Comparison of ENCODE assay signal across 8 cellular contexts in genomic region chr1:183281553-183282091, GRCh38.
A peak's percentile ranks its signal among the peaks of the same experiment; 100 is the strongest.
DNase-seq lines count a peak whose midpoint lies in the region; ATAC-seq and TF ChIP-seq lines count a peak whose summit lies in the region.

No MANE protein-coding gene starts in this region.

- peak; percentile 41 to 64 (median 48) for DNase-seq in CD4-positive, alpha-beta memory T cell
- DNase-seq in M059J (ENCODE audit: low read depth) (peak; percentile 94), SHP77 (lab: John Stamatoyannopoulos, UW) (peak; percentile 75 to 82), omental fat pad (ENCODE audit: low spot score) (peak; percentile 88), superior temporal gyrus (ENCODE audit: extremely low spot score) (peak; percentile 97)
- peak; percentile 87 for DNase-seq in activated effector memory CD4-positive, alpha-beta T cell treated with anti-CD3 and anti-CD28 coated beads, Interleukin-2, amount 50 U/mL, for 16 hours

- H3K4me1 ChIP-seq in CD4-positive, alpha-beta memory T cell (ENCODE audit: insufficient read depth, low read length), result no peaks in the 10 kb centered on the region
- peaks cover 0 to 21% (median 20%) of the 10 kb centered on the region in 3 donors for H3K4me1 ChIP-seq in gastroesophageal sphincter

- no peaks in the 10 kb centered on the region for H3K9me3 Mint-ChIP-seq in CD4-positive, alpha-beta memory T cell

- WGBS in gastroesophageal sphincter (ENCODE audit: low coverage in 1 of 2), 2 donors, result 0% methylated on average over 2 of the region's 12 CpGs; no CpG with 5 or more reads in 1 of the 2 donors

- intact Hi-C loops in CD4-positive, alpha-beta memory T cell (cut with micrococcal nuclease), result no loop called here

- H3K27me3 Mint-ChIP-seq in CD4-positive, alpha-beta memory T cell, result peaks cover 2 to 12% of the 10 kb centered on the region in 2 donors

- no peaks in the 10 kb centered on the region for H3K4me1 Mint-ChIP-seq in CD4-positive, alpha-beta memory T cell

- H3K4me3 ChIP-seq in CD4-positive, alpha-beta memory T cell (ENCODE audit: low read length in 2 of 2), result no peak overlapping the region
- H3K4me3 ChIP-seq in gastroesophageal sphincter, result peak overlapping the region in 1 of 2 donors; percentile 10

- H3K4me3 Mint-ChIP-seq in CD4-positive, alpha-beta memory T cell, result no peak overlapping the region

- TF ChIP-seq CTCF in gastroesophageal sphincter (IDR thresholded peaks at IDR 0.05) (peak in 3 of 4 experiments; percentile 92 to 97 (median 94)), omental fat pad (IDR thresholded peaks at IDR 0.05) (peak in 2 of 3 donors; percentile 68 to 97)

- no peak overlapping the region for H3K27ac Mint-ChIP-seq in CD4-positive, alpha-beta memory T cell

- POLR2A ChIA-PET in CD4-positive, alpha-beta memory T cell (lab: Charles Lee; ENCODE audit: partially characterized antibody), result no interaction called here

- TF ChIP-seq POLR2A in gastroesophageal sphincter (IDR thresholded peaks at IDR 0.05), result no peak

- H3K9me3 ChIP-seq in CD4-positive, alpha-beta memory T cell (ENCODE audit: control insufficient read depth in 1 of 2, low read length in 2 of 2), result no peaks in the 10 kb centered on the region
- H3K9me3 ChIP-seq in gastroesophageal sphincter, result no peaks in the 10 kb centered on the region

- CTCF ChIA-PET in CD4-positive, alpha-beta memory T cell (lab: Charles Lee; ENCODE audit: partially characterized antibody), result interaction anchor here (0.8 to 3.4 kb wide), 13 partner anchors 9 to 634 kb away, joined by 3 to 12 read pairs (median 3); no protein-coding TSS in a partner anchor

- no peak for TF ChIP-seq EP300 in gastroesophageal sphincter (IDR thresholded peaks at IDR 0.05)

- no peaks in the 10 kb centered on the region for H3K36me3 Mint-ChIP-seq in CD4-positive, alpha-beta memory T cell

- H3K27me3 ChIP-seq in CD4-positive, alpha-beta memory T cell (ENCODE audit: insufficient read depth, low read length), result peaks cover 4% of the 10 kb centered on the region
- no peaks in the 10 kb centered on the region for H3K27me3 ChIP-seq in gastroesophageal sphincter

- peak; percentile 79 for ATAC-seq in GM21447 (IDR thresholded peaks at IDR 0.05; ENCODE audit: unreplicated experiment)
- peak; percentile 89 for ATAC-seq in gastroesophageal sphincter
- peak; percentile 94 for ATAC-seq in omental fat pad (ENCODE audit: low FRiP score)

- H3K27ac ChIP-seq in CD4-positive, alpha-beta memory T cell (ENCODE audit: low read depth, low read length), result no peak overlapping the region
- H3K27ac ChIP-seq in gastroesophageal sphincter, result peak overlapping the region in 3 of 4 donors; percentile 55 to 75 (median 75)

- no peaks in the 10 kb centered on the region for H3K36me3 ChIP-seq in CD4-positive, alpha-beta memory T cell (ENCODE audit: insufficient read depth, low read length)
- no peaks in the 10 kb centered on the region for H3K36me3 ChIP-seq in gastroesophageal sphincter
